ENCODE assay signal across 1 cellular context in genomic region chr11:121449626-121450025, GRCh38.
TF ChIP-seq lines count a peak whose summit lies in the region.

No MANE protein-coding gene starts in this region.

TF ChIP-seq in GM23338, 12 proteins besides CTCF, POLR2A, EP300 and RAD21 (continued from another document):
- TF ChIP-seq ETS1 (IDR thresholded peaks at IDR 0.05) (no peak), ZNF114 (CRISPR knock-in tag; IDR thresholded peaks at IDR 0.05) (no peak), CREB1 (CRISPR knock-in tag; IDR thresholded peaks at IDR 0.05; ENCODE audit: low read depth) (no peak), STAT1 (IDR thresholded peaks at IDR 0.05; ENCODE audit: unreplicated experiment) (no peak), JUNB (IDR thresholded peaks at IDR 0.05; ENCODE audit: unreplicated experiment) (no peak), EZH2phosphoT487 (IDR thresholded peaks at IDR 0.05; ENCODE audit: unreplicated experiment) (no peak), EZH2 (IDR thresholded peaks at IDR 0.05; ENCODE audit: low read depth, unreplicated experiment) (no peak), POLR2AphosphoS5 (IDR thresholded peaks at IDR 0.05; ENCODE audit: low read depth) (no peak), ZNF462 (CRISPR knock-in tag; IDR thresholded peaks at IDR 0.05) (no peak), NANOG (IDR thresholded peaks at IDR 0.05; ENCODE audit: borderline replicate concordance) (no peak), REST (IDR thresholded peaks at IDR 0.05; ENCODE audit: unreplicated experiment) (no peak)
